In the genomic region with DNA sequence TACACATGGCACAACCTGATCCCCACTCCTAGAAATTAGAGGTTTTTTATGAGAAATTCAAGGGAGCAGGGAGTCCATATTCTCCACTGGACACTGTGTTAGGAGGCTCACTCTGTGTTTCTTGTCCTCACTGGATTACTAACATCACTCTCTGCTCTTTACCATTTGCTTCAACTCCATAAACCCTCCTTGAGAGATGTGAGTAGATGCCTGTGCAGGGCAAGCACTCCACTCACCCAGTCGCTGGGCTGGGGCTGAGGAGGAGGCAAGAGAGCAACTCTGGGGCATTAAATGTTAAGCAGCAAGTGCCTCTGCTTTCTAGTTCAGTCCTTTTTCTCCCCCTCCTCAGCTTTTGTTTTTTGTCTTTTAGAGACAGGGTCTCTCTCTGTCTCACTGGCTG, we compare ENCODE assay signal across 24 cellular contexts.
"Had no signal": no experiment of that assay in that cellular context is flagged by ENCODE, and none has a peak within 500 bp of the region (broad histone marks: within the 10 kb centered on the region; RNA-seq: fewer than 3 reads in every experiment).

No MANE protein-coding gene starts in this region.

- H3K27ac Mint-ChIP-seq: activated T-cell treated with anti-CD3 and anti-CD28 coated beads, Interleukin-2, amount 50 U/mL, for 24 hours; activated T-helper 17 cell treated with anti-CD3 and anti-CD28 coated beads, Interleukin-2, amount 50 U/mL, for 72 hours; nephron; stimulated activated naive B cell treated with anti-CD40 and anti-IgM and Interleukin-4, amounts not matched to agents 10 μg/mL and 1 μg/mL and 100 μg/mL, for 72 hours had no signal

- H3K4me1 Mint-ChIP-seq: activated T-helper 17 cell treated with anti-CD3 and anti-CD28 coated beads, Interleukin-2, amount 50 U/mL, for 72 hours; nephron; stimulated activated naive B cell treated with anti-CD40 and anti-IgM and Interleukin-4, amounts not matched to agents 10 μg/mL and 1 μg/mL and 100 μg/mL, for 72 hours had no signal

- H3K27me3 Mint-ChIP-seq: activated T-helper 17 cell treated with anti-CD3 and anti-CD28 coated beads, Interleukin-2, amount 50 U/mL, for 72 hours had no signal

- H3K4me1 ChIP-seq: breast epithelium, colonic mucosa, upper lobe of right lung had no signal

- H3K27ac ChIP-seq: breast epithelium, colonic mucosa, dorsolateral prefrontal cortex, epithelial cell of prostate, heart left ventricle, left ventricle myocardium inferior, upper lobe of right lung, VCaP had no signal

- ATAC-seq: activated naive CD4-positive, alpha-beta T cell treated with anti-CD3 and anti-CD28 coated beads, Interleukin-2, amount 50 U/mL, for 72 hours; activated T-helper 17 cell treated with anti-CD3 and anti-CD28 coated beads, Interleukin-2, amount 50 U/mL, for 72 hours; heart left ventricle; sciatic nerve; SK-N-SH treated with all-trans-retinoic acid at 6 μM for 48 hours; stimulated activated naive B cell treated with anti-CD40 and anti-IgM and Interleukin-4, amounts not matched to agents 10 μg/mL and 1 μg/mL and 100 μg/mL, for 72 hours; upper lobe of right lung had no signal

- H3K9me3 Mint-ChIP-seq: activated naive CD4-positive, alpha-beta T cell treated with anti-CD3 and anti-CD28 coated beads, Interleukin-2, amount 50 U/mL, for 72 hours; activated T-cell treated with anti-CD3 and anti-CD28 coated beads, Interleukin-2, amount 50 U/mL, for 24 hours; activated T-helper 17 cell treated with anti-CD3 and anti-CD28 coated beads, Interleukin-2, amount 50 U/mL, for 72 hours; nephron; stimulated activated naive B cell treated with anti-CD40 and anti-IgM and Interleukin-4, amounts not matched to agents 10 μg/mL and 1 μg/mL and 100 μg/mL, for 72 hours had no signal

- H3K4me3 Mint-ChIP-seq: activated T-cell treated with anti-CD3 and anti-CD28 coated beads, Interleukin-2, amount 50 U/mL, for 24 hours; activated T-helper 17 cell treated with anti-CD3 and anti-CD28 coated beads, Interleukin-2, amount 50 U/mL, for 72 hours; nephron; stimulated activated naive B cell treated with anti-CD40 and anti-IgM and Interleukin-4, amounts not matched to agents 10 μg/mL and 1 μg/mL and 100 μg/mL, for 72 hours had no signal

- H3K36me3 Mint-ChIP-seq: activated naive CD4-positive, alpha-beta T cell treated with anti-CD3 and anti-CD28 coated beads, Interleukin-2, amount 50 U/mL, for 72 hours; stimulated activated naive B cell treated with anti-CD40 and anti-IgM and Interleukin-4, amounts not matched to agents 10 μg/mL and 1 μg/mL and 100 μg/mL, for 72 hours had no signal

- H3K27me3 ChIP-seq: breast epithelium, colonic mucosa, dorsolateral prefrontal cortex, heart left ventricle, upper lobe of right lung had no signal

- DNase-seq: activated CD4-positive, alpha-beta T cell treated with anti-CD3 and anti-CD28 coated beads for 1 hour; activated CD4-positive, alpha-beta T cell treated with anti-CD3 and anti-CD28 coated beads, Interleukin-2, amount 50 U/mL, for 4 hours; activated CD8-positive, alpha-beta memory T cell treated with anti-CD3 and anti-CD28 coated beads for 24 hours; activated CD8-positive, alpha-beta memory T cell treated with anti-CD3 and anti-CD28 coated beads, Interleukin-2, amount 50 U/mL, for 4 hours; activated T-cell treated with anti-CD3 and anti-CD28 coated beads, Interleukin-2, amount 50 U/mL, for 24 hours; colonic mucosa; dorsolateral prefrontal cortex; heart left ventricle; kidney glomerular epithelial cell; left ventricle myocardium inferior; mammary epithelial cell; posterior cingulate gyrus; small intestine; stimulated activated CD4-positive, alpha-beta T cell treated with anti-CD3 and anti-CD28 coated beads, Interleukin-2, amount 100 ng/mL, for 24 hours; stimulated activated naive B cell treated with anti-CD40 and anti-IgM and Interleukin-4, amounts not matched to agents 10 μg/mL and 1 μg/mL and 100 μg/mL, for 72 hours; upper lobe of right lung had no signal

- H3K9me3 ChIP-seq: breast epithelium, colonic mucosa, heart left ventricle, left ventricle myocardium inferior, upper lobe of right lung had no signal

- H3K4me3 ChIP-seq: breast epithelium, colonic mucosa, dorsolateral prefrontal cortex, heart left ventricle, left ventricle myocardium inferior, upper lobe of right lung had no signal

- H3K36me3 ChIP-seq: breast epithelium, colonic mucosa, heart left ventricle, left ventricle myocardium inferior, upper lobe of right lung had no signal
